16 cellular contexts compared by ENCODE assay signal in the genomic region with DNA sequence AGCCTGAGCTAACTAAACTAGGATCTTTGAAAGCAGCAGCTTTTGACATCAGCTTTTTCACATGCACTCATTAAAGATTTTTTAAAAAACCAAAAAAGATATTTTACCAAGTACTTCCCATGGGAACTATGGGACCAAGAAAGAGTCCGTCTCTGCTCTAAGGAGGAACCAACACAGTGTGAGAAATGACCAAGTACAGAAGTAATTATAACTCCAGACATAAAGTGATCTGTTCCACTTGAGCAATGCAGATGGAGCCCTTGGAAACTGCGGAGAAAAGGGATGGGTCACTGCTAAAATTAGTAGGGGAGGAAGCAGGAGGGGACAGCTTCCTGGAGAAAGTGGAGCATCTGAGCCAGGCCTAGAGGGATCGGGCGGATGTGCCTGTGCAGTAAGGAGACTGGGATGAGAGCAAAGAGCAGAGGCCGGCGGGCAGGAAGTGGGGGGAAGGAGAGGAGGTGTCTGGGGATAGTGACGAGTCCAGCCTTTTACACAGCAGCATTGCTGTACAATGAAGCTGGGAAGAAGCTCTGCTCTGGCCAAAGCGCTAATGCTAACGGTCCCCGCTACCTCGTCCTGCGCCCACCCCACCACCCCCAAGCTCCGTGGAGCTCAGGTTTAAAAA. TPM values are rescaled to one million over a fixed set of nuclear protein-coding genes. Genes with fewer than 3 reads are reported as not detected.
DNase-seq lines count a peak whose midpoint lies in the region; ATAC-seq and TF ChIP-seq lines count a peak whose summit lies in the region.
"Had no signal": no experiment of that assay in that cellular context is flagged by ENCODE, and none has a peak within 500 bp of the region (broad histone marks: within the 10 kb centered on the region; RNA-seq: fewer than 3 reads in every experiment).

No MANE protein-coding gene starts in this region.

- TF ChIP-seq CTCF in gastroesophageal sphincter (IDR thresholded peaks at IDR 0.05) (no peak), osteocyte (IDR thresholded peaks at IDR 0.05) (no peak)

- H3K4me3 ChIP-seq in BLaER1 treated with 17β-estradiol and CSF1 and Interleukin-3, amounts not matched to agents 10 nM and 100 nM = 0 out of 20 replicates have a peak overlapping the region, but pooled peaks of 1 of the 10 experiments have one; percentile 20
- H3K4me3 ChIP-seq in gastroesophageal sphincter = no peak overlapping the region
- H3K4me3 ChIP-seq: SK-N-MC had no signal

- no peaks in the 10 kb centered on the region for H3K36me3 Mint-ChIP-seq in osteocyte (ENCODE audit: unreplicated experiment)

- no peak for TF ChIP-seq POLR2A in gastroesophageal sphincter (IDR thresholded peaks at IDR 0.05)

- H3K27me3 Mint-ChIP-seq in osteocyte (ENCODE audit: unreplicated experiment) = peaks cover 22% of the 10 kb centered on the region

- peaks cover 47% of the 10 kb centered on the region for H3K4me1 Mint-ChIP-seq in osteocyte (ENCODE audit: unreplicated experiment)

- no peaks in the 10 kb centered on the region for H3K9me3 ChIP-seq in BLaER1 treated with 17β-estradiol and CSF1 and Interleukin-3, amounts not matched to agents 10 nM and 100 nM (replicated peaks in 1 of 11)
- no peaks in the 10 kb centered on the region for H3K9me3 ChIP-seq in gastroesophageal sphincter

- 39 to 67% methylated on average over 11 to 13 of the region's 13 CpGs for WGBS in gastroesophageal sphincter (ENCODE audit: low coverage in 1 of 2), 2 donors

- no peaks in the 10 kb centered on the region for H3K36me3 ChIP-seq in BLaER1 treated with 17β-estradiol and CSF1 and Interleukin-3, amounts not matched to agents 10 nM and 100 nM
- no peaks in the 10 kb centered on the region for H3K36me3 ChIP-seq in gastroesophageal sphincter

- DNase-seq in NCI-H69 (lab: John Stamatoyannopoulos, UW) (peak; percentile 50), osteocyte (ENCODE audit: extremely low spot score, unreplicated experiment) (no peak), middle frontal gyrus (ENCODE audit: extremely low spot score, low spot score) (no peak), globus pallidus (ENCODE audit: low spot score) (no peak), cerebellum (ENCODE audit: low spot score) (no peak)
- DNase-seq: activated B cell treated with CpG ODN at 0.5 μM for 24 hours; effector memory CD4-positive, alpha-beta T cell; HFFc6; NCI-H1436 treated with DMSO at 0.1 percent for 48 hours; stimulated activated CD4-positive, alpha-beta T cell treated with anti-CD3 and anti-CD28 coated beads, Interleukin-4, amount 100 ng/mL, for 24 hours; stimulated activated naive CD4-positive, alpha-beta T cell treated with Interleukin-2 at 50 U/mL for 16 hours had no signal

- H3K27me3 ChIP-seq in BLaER1 treated with 17β-estradiol and CSF1 and Interleukin-3, amounts not matched to agents 10 nM and 100 nM = peaks cover 0 to 10% (median 0%) of the 10 kb centered on the region in 11 experiments; a peak in 1 of 22 replicates
- H3K27me3 ChIP-seq in gastroesophageal sphincter = no peaks in the 10 kb centered on the region

- no peaks in the 10 kb centered on the region for H3K9me3 Mint-ChIP-seq in osteocyte (ENCODE audit: unreplicated experiment)
- H3K9me3 Mint-ChIP-seq: activated B cell treated with CpG ODN at 0.5 μM for 24 hours, CD14-positive monocyte, HFFc6 had no signal

- peaks cover 24 to 50% (median 31%) of the 10 kb centered on the region in 10 experiments for H3K4me1 ChIP-seq in BLaER1 treated with 17β-estradiol and CSF1 and Interleukin-3, amounts not matched to agents 10 nM and 100 nM
- peaks cover 0 to 40% (median 17%) of the 10 kb centered on the region in 3 donors for H3K4me1 ChIP-seq in gastroesophageal sphincter

- peak overlapping the region in 7 of 11 experiments; percentile 5 to 61 (median 41); a peak in 8 of 22 replicates for H3K27ac ChIP-seq in BLaER1 treated with 17β-estradiol and CSF1 and Interleukin-3, amounts not matched to agents 10 nM and 100 nM
- H3K27ac ChIP-seq in gastroesophageal sphincter = no peak overlapping the region
- H3K27ac ChIP-seq: SK-N-MC had no signal

- no peak overlapping the region for H3K4me3 Mint-ChIP-seq in osteocyte (ENCODE audit: unreplicated experiment)
- H3K4me3 Mint-ChIP-seq: activated B cell treated with CpG ODN at 0.5 μM for 24 hours, HFFc6 had no signal

- H3K4me2 ChIP-seq in BLaER1 treated with 17β-estradiol and CSF1 and Interleukin-3, amounts not matched to agents 10 nM and 100 nM = peak overlapping the region; percentile 59 to 87 (median 76)

- no peaks in the 10 kb centered on the region for H4K20me1 ChIP-seq in BLaER1 treated with 17β-estradiol and CSF1 and Interleukin-3, amounts not matched to agents 10 nM and 100 nM

- H3K9ac ChIP-seq in BLaER1 treated with 17β-estradiol and CSF1 and Interleukin-3, amounts not matched to agents 10 nM and 100 nM = peak overlapping the region in 2 of 11 experiments; percentile 10 to 51; a peak in 1 of 22 replicates

- no peak for TF ChIP-seq EP300 in gastroesophageal sphincter (IDR thresholded peaks at IDR 0.05)

- ATAC-seq in gastroesophageal sphincter (peak; percentile 63), HG02885 (IDR thresholded peaks at IDR 0.05; ENCODE audit: poor library complexity, unreplicated experiment) (no peak)

- peak overlapping the region; percentile 32 for H3K27ac Mint-ChIP-seq in osteocyte (ENCODE audit: unreplicated experiment)
- H3K27ac Mint-ChIP-seq: activated B cell treated with CpG ODN at 0.5 μM for 24 hours, HFFc6 had no signal

RNA-seq across cellular contexts. Expression of gene HES1, which starts 53.2 kb away (rescaled TPM):
- total RNA-seq in gastroesophageal sphincter (10 to 100 TPM in 3 of 4 donors, 1 to 10 TPM in 1; 9.6 to 31.5 (median 15.4) TPM), osteocyte (41.0 and 51.6 TPM in 2 replicates), cerebellum (14.3 TPM)

Comparison
In these comparisons a context has a peak if more than half of its experiments do, and no peak if none do; other contexts are left out.
1. H3K27ac ChIP-seq: peak in BLaER1 treated with 17β-estradiol and CSF1 and Interleukin-3, amounts not matched to agents 10 nM and 100 nM (7 of 11); none in gastroesophageal sphincter (0 of 4).